Comparison of ENCODE assay signal across 15 cellular contexts in genomic region chr16:53211253-53211652, GRCh38.
DNase-seq lines count a peak whose midpoint lies in the region; ATAC-seq and TF ChIP-seq lines count a peak whose summit lies in the region.
"Had no signal": no experiment of that assay in that cellular context is flagged by ENCODE, and none has a peak within 500 bp of the region (broad histone marks: within the 10 kb centered on the region; RNA-seq: fewer than 3 reads in every experiment).

No MANE protein-coding gene starts in this region.

- POLR2A ChIA-PET in naive thymus-derived CD8-positive, alpha-beta T cell (lab: Charles Lee), result no interaction called here

- no peak overlapping the region for H3K27ac ChIP-seq in HUES64 (ENCODE audit: low read depth, low read length)
- H3K27ac ChIP-seq in coronary artery, result no peak overlapping the region
- H3K27ac ChIP-seq: C4-2B had no signal

- H3K9me3 ChIP-seq in BE2C (no peaks in the 10 kb centered on the region), HUES64 (ENCODE audit: insufficient read depth, low read depth, low read length) (no peaks in the 10 kb centered on the region)

- TF ChIP-seq CTCF in BE2C (IDR thresholded peaks at IDR 0.05; ENCODE audit: low read depth, low read length) (no peak), coronary artery (IDR thresholded peaks at IDR 0.05) (no peak), nephron progenitor cell (IDR thresholded peaks at IDR 0.05) (no peak)

- CTCF ChIA-PET in activated CD8-positive, alpha-beta memory T cell treated with anti-CD3 and anti-CD28 coated beads, Interleukin-2, amount 10 ng/mL, durations not matched to agents 7 days and 5 days (lab: Charles Lee), result no interaction called here

- ATAC-seq in HG03460 (IDR thresholded peaks at IDR 0.05; ENCODE audit: unreplicated experiment), result no peak
- no peak for ATAC-seq in naive thymus-derived CD8-positive, alpha-beta T cell
- no peak for ATAC-seq in activated CD8-positive, alpha-beta memory T cell treated with anti-CD3 and anti-CD28 coated beads, Interleukin-2, amount 10 ng/mL, durations not matched to agents 7 days and 5 days
- ATAC-seq: activated CD4-positive, alpha-beta T cell treated with anti-CD3 and anti-CD28 coated beads for 36 hours had no signal

- H3K27ac Mint-ChIP-seq in nephron progenitor cell, result peak overlapping the region; percentile 59
- H3K27ac Mint-ChIP-seq in naive thymus-derived CD8-positive, alpha-beta T cell, result no peak overlapping the region
- no peak overlapping the region for H3K27ac Mint-ChIP-seq in activated CD8-positive, alpha-beta memory T cell treated with anti-CD3 and anti-CD28 coated beads, Interleukin-2, amount 10 ng/mL, durations not matched to agents 7 days and 5 days
- H3K27ac Mint-ChIP-seq: activated CD4-positive, alpha-beta T cell treated with anti-CD3 and anti-CD28 coated beads for 36 hours had no signal

- WGBS in HUES64, result 95% methylated on average over 2 of the region's 3 CpGs

- H3K4me1 Mint-ChIP-seq in nephron progenitor cell, result peaks cover 44% of the 10 kb centered on the region
- H3K4me1 Mint-ChIP-seq in naive thymus-derived CD8-positive, alpha-beta T cell, result peaks cover 6 to 49% (median 19%) of the 10 kb centered on the region in 4 donors
- peaks cover 13% of the 10 kb centered on the region for H3K4me1 Mint-ChIP-seq in activated CD8-positive, alpha-beta memory T cell treated with anti-CD3 and anti-CD28 coated beads, Interleukin-2, amount 10 ng/mL, durations not matched to agents 7 days and 5 days

- H3K4me3 Mint-ChIP-seq in nephron progenitor cell, result peak overlapping the region; percentile 99
- H3K4me3 Mint-ChIP-seq in naive thymus-derived CD8-positive, alpha-beta T cell, result no peak overlapping the region
- H3K4me3 Mint-ChIP-seq in activated CD8-positive, alpha-beta memory T cell treated with anti-CD3 and anti-CD28 coated beads, Interleukin-2, amount 10 ng/mL, durations not matched to agents 7 days and 5 days, result no peak overlapping the region
- H3K4me3 Mint-ChIP-seq: activated CD4-positive, alpha-beta T cell treated with anti-CD3 and anti-CD28 coated beads for 36 hours had no signal

- no peak overlapping the region for H3K9ac ChIP-seq in HUES64 (ENCODE audit: low read depth, low read length)

- H3K4me3 ChIP-seq in BE2C (ENCODE audit: low read depth, low read length) (peak overlapping the region; percentile 92), HUES64 (ENCODE audit: low read length) (peak overlapping the region; percentile 77), coronary artery (peak overlapping the region; percentile 6)

- H3K27me3 ChIP-seq in BE2C, result no peaks in the 10 kb centered on the region
- H3K27me3 ChIP-seq in HUES64 (ENCODE audit: insufficient read depth, low read length), result no peaks in the 10 kb centered on the region

- no peaks in the 10 kb centered on the region for H3K27me3 Mint-ChIP-seq in nephron progenitor cell (ENCODE audit: low read depth, poor library complexity)
- no peaks in the 10 kb centered on the region for H3K27me3 Mint-ChIP-seq in naive thymus-derived CD8-positive, alpha-beta T cell
- no peaks in the 10 kb centered on the region for H3K27me3 Mint-ChIP-seq in activated CD8-positive, alpha-beta memory T cell treated with anti-CD3 and anti-CD28 coated beads, Interleukin-2, amount 10 ng/mL, durations not matched to agents 7 days and 5 days
- H3K27me3 Mint-ChIP-seq: activated CD4-positive, alpha-beta T cell treated with anti-CD3 and anti-CD28 coated beads for 36 hours had no signal

- H3K36me3 Mint-ChIP-seq in nephron progenitor cell (ENCODE audit: low read depth), result peaks cover 56% of the 10 kb centered on the region
- H3K36me3 Mint-ChIP-seq in naive thymus-derived CD8-positive, alpha-beta T cell, result peaks cover 0 to 9% (median 7%) of the 10 kb centered on the region in 3 donors
- peaks cover 4% of the 10 kb centered on the region for H3K36me3 Mint-ChIP-seq in activated CD8-positive, alpha-beta memory T cell treated with anti-CD3 and anti-CD28 coated beads, Interleukin-2, amount 10 ng/mL, durations not matched to agents 7 days and 5 days

- H3K36me3 ChIP-seq in BE2C (peaks cover 12% of the 10 kb centered on the region), HUES64 (ENCODE audit: insufficient read depth, low read length) (peaks cover 52% of the 10 kb centered on the region)

- no peak for DNase-seq in BE2C
- DNase-seq in coronary artery (ENCODE audit: low spot score), result no peak
- no peak for DNase-seq in nephron progenitor cell
- no peak for DNase-seq in stimulated activated naive CD4-positive, alpha-beta T cell treated with Interleukin-2 at 50 U/mL for 16 hours (lab: John Stamatoyannopoulos, UW)
- DNase-seq in naive thymus-derived CD8-positive, alpha-beta T cell, result no peak
- no peak for DNase-seq in activated CD8-positive, alpha-beta memory T cell treated with anti-CD3 and anti-CD28 coated beads, Interleukin-2, amount 10 ng/mL, durations not matched to agents 7 days and 5 days
- DNase-seq: activated CD4-positive, alpha-beta T cell treated with anti-CD3 and anti-CD28 coated beads for 36 hours; aorta; GDM1; NCI-H1417; NCI-H526 treated with DMSO at 0.1 percent for 48 hours; SW 1271 had no signal

- peaks cover 7% of the 10 kb centered on the region; the same call in 1 of the 2 replicates for H3K4me1 ChIP-seq in BE2C
- H3K4me1 ChIP-seq in HUES64 (ENCODE audit: insufficient read depth, low read length), result peaks cover 31% of the 10 kb centered on the region

- H3K9me3 Mint-ChIP-seq in nephron progenitor cell, result peaks cover 10% of the 10 kb centered on the region
- no peaks in the 10 kb centered on the region for H3K9me3 Mint-ChIP-seq in naive thymus-derived CD8-positive, alpha-beta T cell
- H3K9me3 Mint-ChIP-seq in activated CD8-positive, alpha-beta memory T cell treated with anti-CD3 and anti-CD28 coated beads, Interleukin-2, amount 10 ng/mL, durations not matched to agents 7 days and 5 days (ENCODE audit: low read depth), result no peaks in the 10 kb centered on the region

Comparison
In these comparisons a context has a peak if more than half of its experiments do, and no peak if none do; other contexts are left out.
1. H3K4me3 ChIP-seq: peak in every context shown above with its lines; median percentile 92 in BE2C; 77 in HUES64; 6 in coronary artery.